ENCODE assay signal across 20 cellular contexts in the genomic region with DNA sequence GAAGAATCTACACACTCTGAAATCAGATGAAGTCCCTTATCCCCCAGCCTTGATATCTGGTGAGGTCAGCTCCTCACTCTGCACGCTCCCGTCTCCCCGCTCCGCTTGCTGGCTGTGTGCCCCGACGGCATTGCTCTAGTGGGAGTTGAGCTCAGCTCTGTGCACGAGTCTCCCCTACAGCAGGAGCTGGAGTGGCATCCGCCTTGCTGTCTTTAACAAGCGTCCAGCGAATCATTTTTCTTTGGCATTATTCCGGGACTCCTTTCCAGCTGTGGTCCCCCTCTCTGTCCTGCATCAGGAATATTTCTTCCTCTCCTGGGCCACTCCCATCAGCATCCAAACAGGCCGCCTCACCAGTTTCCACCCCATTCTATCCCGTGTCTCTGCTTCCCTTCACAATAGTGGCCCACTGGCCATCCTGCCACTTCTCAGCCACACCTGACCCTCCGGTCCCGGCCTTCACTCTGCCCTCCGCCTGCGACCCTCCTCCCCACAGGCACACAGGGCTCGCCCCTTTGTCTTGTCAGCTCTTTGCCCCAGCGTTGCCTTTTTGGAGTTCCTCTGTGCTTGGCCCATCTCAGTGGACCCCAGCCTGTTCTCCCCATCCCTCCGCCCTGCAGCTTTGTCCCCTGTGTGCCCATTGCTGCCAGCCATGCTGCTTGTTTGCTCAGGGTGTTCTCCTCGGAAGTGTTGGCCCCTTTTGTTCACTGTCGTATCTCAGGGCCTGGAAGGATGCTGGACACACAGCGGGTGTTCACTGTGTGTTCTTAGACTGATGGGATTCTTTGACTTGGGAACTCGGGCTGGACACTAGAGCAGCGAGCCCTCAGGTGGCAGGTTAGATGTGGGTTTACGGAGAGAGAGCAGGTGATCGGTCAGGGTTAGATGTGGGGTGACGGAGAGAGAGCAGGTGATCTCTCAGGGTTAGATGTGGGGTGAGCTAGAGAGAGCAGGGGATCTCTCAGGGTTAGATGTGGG.
DNase-seq lines count a peak whose midpoint lies in the region; ATAC-seq and TF ChIP-seq lines count a peak whose summit lies in the region.
"Had no signal": no experiment of that assay in that cellular context is flagged by ENCODE, and none has a peak within 500 bp of the region (broad histone marks: within the 10 kb centered on the region; RNA-seq: fewer than 3 reads in every experiment).

No MANE protein-coding gene starts in this region.

- intact Hi-C loops in sigmoid colon (cut with DNase I) = no loop called here
- intact Hi-C loops in CD14-positive monocyte (cut with micrococcal nuclease) = no loop called here

- no peaks in the 10 kb centered on the region for H3K27me3 Mint-ChIP-seq in activated T-cell treated with anti-CD3 and anti-CD28 coated beads, Interleukin-2, amount 50 U/mL, for 24 hours
- no peaks in the 10 kb centered on the region for H3K27me3 Mint-ChIP-seq in activated T-cell treated with anti-CD3 and anti-CD28 coated beads, Interleukin-2, amount 50 U/mL, for 4 hours (ENCODE audit: low read depth)
- H3K27me3 Mint-ChIP-seq in IgD-negative memory B cell (peaks cover 1% of the 10 kb centered on the region), CD14-positive monocyte (ENCODE audit: low read depth in 3 of 3) (peaks cover 1 to 5% (median 4%) of the 10 kb centered on the region in 3 donors)
- H3K27me3 Mint-ChIP-seq: activated B cell treated with CpG ODN at 0.5 μM for 24 hours had no signal

- H3K36me3 Mint-ChIP-seq in activated T-cell treated with anti-CD3 and anti-CD28 coated beads, Interleukin-2, amount 50 U/mL, for 24 hours (ENCODE audit: low read depth) = no peaks in the 10 kb centered on the region
- H3K36me3 Mint-ChIP-seq in activated T-cell treated with anti-CD3 and anti-CD28 coated beads, Interleukin-2, amount 50 U/mL, for 4 hours (ENCODE audit: insufficient read depth) = no peaks in the 10 kb centered on the region
- H3K36me3 Mint-ChIP-seq in IgD-negative memory B cell = no peaks in the 10 kb centered on the region
- H3K36me3 Mint-ChIP-seq in CD14-positive monocyte = no peaks in the 10 kb centered on the region
- H3K36me3 Mint-ChIP-seq: neural progenitor cell had no signal

- WGBS in sigmoid colon, 2 donors = 69 to 77% methylated on average over 28 of the region's 28 CpGs

- no peak for TF ChIP-seq CTCF in sigmoid colon (IDR thresholded peaks at IDR 0.05)
- no peak for TF ChIP-seq CTCF in foreskin fibroblast (IDR thresholded peaks at IDR 0.05; ENCODE audit: low read depth, low read length)
- TF ChIP-seq CTCF in CD14-positive monocyte (IDR thresholded peaks at IDR 0.05) = no peak

- peaks cover 0 to 40% (median 3%) of the 10 kb centered on the region in 3 donors for H3K27me3 ChIP-seq in sigmoid colon
- H3K27me3 ChIP-seq: BE2C, neural progenitor cell, upper lobe of left lung had no signal

- no peaks in the 10 kb centered on the region for H3K9me3 Mint-ChIP-seq in activated T-cell treated with anti-CD3 and anti-CD28 coated beads, Interleukin-2, amount 50 U/mL, for 24 hours
- no peaks in the 10 kb centered on the region for H3K9me3 Mint-ChIP-seq in activated T-cell treated with anti-CD3 and anti-CD28 coated beads, Interleukin-2, amount 50 U/mL, for 4 hours
- no peaks in the 10 kb centered on the region for H3K9me3 Mint-ChIP-seq in IgD-negative memory B cell
- peaks cover 0 to 4% (median 0%) of the 10 kb centered on the region in 7 donors for H3K9me3 Mint-ChIP-seq in CD14-positive monocyte
- H3K9me3 Mint-ChIP-seq: activated B cell treated with CpG ODN at 0.5 μM for 24 hours, neural progenitor cell had no signal

- no peak overlapping the region for H3K27ac ChIP-seq in sigmoid colon
- H3K27ac ChIP-seq: epithelial cell of prostate, neural progenitor cell, PC-9, prostate gland, upper lobe of left lung had no signal

- H3K9me3 ChIP-seq in sigmoid colon = no peaks in the 10 kb centered on the region
- H3K9me3 ChIP-seq: BE2C, prostate gland, upper lobe of left lung had no signal

- DNase-seq in activated T-cell treated with anti-CD3 and anti-CD28 coated beads, Interleukin-2, amount 50 U/mL, for 24 hours = peak; percentile 12
- DNase-seq in activated T-cell treated with anti-CD3 and anti-CD28 coated beads, Interleukin-2, amount 50 U/mL, for 4 hours = no peak
- DNase-seq in left lobe of liver (ENCODE audit: low spot score) = peak; percentile 42
- peak; percentile 72 for DNase-seq in sigmoid colon
- no peak for DNase-seq in foreskin fibroblast
- DNase-seq in CD14-positive monocyte (ENCODE audit: low spot score) = no peak
- DNase-seq in Ammon's horn (ENCODE audit: low spot score) = no peak
- DNase-seq: activated B cell treated with CpG ODN at 0.5 μM for 24 hours, BE2C, NCI-H1105 treated with DMSO at 0.1 percent for 48 hours, NCI-H1930, NCI-H524 treated with DMSO at 0.1 percent for 48 hours, PC-9, T-helper 9 cell, upper lobe of left lung had no signal

- H3K27ac Mint-ChIP-seq in activated T-cell treated with anti-CD3 and anti-CD28 coated beads, Interleukin-2, amount 50 U/mL, for 24 hours = no peak overlapping the region
- H3K27ac Mint-ChIP-seq in IgD-negative memory B cell = peak overlapping the region in 2 of 3 donors; percentile 14 to 17
- no peak overlapping the region for H3K27ac Mint-ChIP-seq in CD14-positive monocyte
- H3K27ac Mint-ChIP-seq: activated B cell treated with CpG ODN at 0.5 μM for 24 hours, neural progenitor cell had no signal

- H3K4me1 Mint-ChIP-seq in activated T-cell treated with anti-CD3 and anti-CD28 coated beads, Interleukin-2, amount 50 U/mL, for 24 hours (ENCODE audit: low read depth) = no peaks in the 10 kb centered on the region
- H3K4me1 Mint-ChIP-seq in activated T-cell treated with anti-CD3 and anti-CD28 coated beads, Interleukin-2, amount 50 U/mL, for 4 hours (ENCODE audit: low read depth) = no peaks in the 10 kb centered on the region
- no peaks in the 10 kb centered on the region for H3K4me1 Mint-ChIP-seq in IgD-negative memory B cell
- H3K4me1 Mint-ChIP-seq in CD14-positive monocyte = no peaks in the 10 kb centered on the region
- H3K4me1 Mint-ChIP-seq: activated B cell treated with CpG ODN at 0.5 μM for 24 hours, neural progenitor cell had no signal

- H3K4me3 ChIP-seq in sigmoid colon = no peak overlapping the region
- no peak overlapping the region for H3K4me3 ChIP-seq in foreskin fibroblast (ENCODE audit: low read depth in 1 of 2, low read length in 2 of 2)
- H3K4me3 ChIP-seq: neural progenitor cell, PC-9, prostate gland, upper lobe of left lung had no signal

- ATAC-seq in activated T-cell treated with anti-CD3 and anti-CD28 coated beads, Interleukin-2, amount 50 U/mL, for 4 hours = no peak
- ATAC-seq in left lobe of liver = no peak
- ATAC-seq: Right ventricle myocardium inferior had no signal

- TF ChIP-seq POLR2A in sigmoid colon (IDR thresholded peaks at IDR 0.05) = no peak

- TF ChIP-seq EP300 in sigmoid colon (IDR thresholded peaks at IDR 0.05) = no peak

- H3K4me3 Mint-ChIP-seq in activated T-cell treated with anti-CD3 and anti-CD28 coated beads, Interleukin-2, amount 50 U/mL, for 24 hours = no peak overlapping the region
- H3K4me3 Mint-ChIP-seq in activated T-cell treated with anti-CD3 and anti-CD28 coated beads, Interleukin-2, amount 50 U/mL, for 4 hours = no peak overlapping the region
- H3K4me3 Mint-ChIP-seq in IgD-negative memory B cell = peak overlapping the region in 2 of 4 donors; percentile 24 to 45
- no peak overlapping the region for H3K4me3 Mint-ChIP-seq in CD14-positive monocyte
- H3K4me3 Mint-ChIP-seq: activated B cell treated with CpG ODN at 0.5 μM for 24 hours, neural progenitor cell had no signal

- H3K36me3 ChIP-seq in sigmoid colon = no peaks in the 10 kb centered on the region
- H3K36me3 ChIP-seq: BE2C, neural progenitor cell, prostate gland, upper lobe of left lung had no signal

- no peaks in the 10 kb centered on the region for H3K4me1 ChIP-seq in sigmoid colon
- H3K4me1 ChIP-seq: BE2C, neural progenitor cell, prostate gland, upper lobe of left lung had no signal

Comparison
In these comparisons a context has a peak if more than half of its experiments do, and no peak if none do; other contexts are left out.
1. DNase-seq: peak in activated T-cell treated with anti-CD3 and anti-CD28 coated beads, Interleukin-2, amount 50 U/mL, for 24 hours (single experiment), left lobe of liver (single experiment) and sigmoid colon (single experiment); none in activated T-cell treated with anti-CD3 and anti-CD28 coated beads, Interleukin-2, amount 50 U/mL, for 4 hours (single experiment), foreskin fibroblast (0 of 2), CD14-positive monocyte (single experiment) and Ammon's horn (single experiment).
2. H3K27ac Mint-ChIP-seq: peak in IgD-negative memory B cell (2 of 3); none in activated T-cell treated with anti-CD3 and anti-CD28 coated beads, Interleukin-2, amount 50 U/mL, for 24 hours (single experiment) and CD14-positive monocyte (0 of 7).